Comparison of ENCODE assay signal across 8 cellular contexts in genomic region chr21:36104306-36105300, GRCh38.
DNase-seq lines count a peak whose midpoint lies in the region; ATAC-seq and TF ChIP-seq lines count a peak whose summit lies in the region.

No MANE protein-coding gene starts in this region.

- TF ChIP-seq CTCF in GM13976 (IDR thresholded peaks at IDR 0.05; ENCODE audit: borderline replicate concordance, control extremely low read depth, extremely low read depth, insufficient read depth, missing control alignments) (peak; percentile 19), WERI-Rb-1 (IDR thresholded peaks at IDR 0.05; ENCODE audit: low read depth, low read length) (peak; percentile 64)

- H3K9me3 ChIP-seq in WERI-Rb-1 (ENCODE audit: severe bottlenecking), result peaks cover 16% of the 10 kb centered on the region

- ATAC-seq in GM21529 (IDR thresholded peaks at IDR 0.05; ENCODE audit: unreplicated experiment), result no peak

- no peaks in the 10 kb centered on the region for H3K27me3 ChIP-seq in WERI-Rb-1 (ENCODE audit: insufficient read depth, low read depth, severe bottlenecking)

- DNase-seq in GM13976 (ENCODE audit: low spot score), result no peak
- peak; percentile 77 for DNase-seq in WERI-Rb-1
- DNase-seq in caudate nucleus (lab: John Stamatoyannopoulos, UW), result peak in 59 of 61 donors; percentile 6 to 85 (median 63)
- peak; percentile 83 for DNase-seq in kidney glomerular epithelial cell (lab: John Stamatoyannopoulos, UW)
- DNase-seq in stimulated activated CD4-positive, alpha-beta T cell treated with anti-CD3 and anti-CD28 coated beads, Interleukin-4, amount 100 ng/mL, for 24 hours, result peak; percentile 60
- no peak for DNase-seq in SKM-1 (lab: John Stamatoyannopoulos, UW; ENCODE audit: unreplicated experiment)
- no peak for DNase-seq in HuH-7.5 (ENCODE audit: low spot score)

- no peaks in the 10 kb centered on the region for H3K36me3 ChIP-seq in WERI-Rb-1

- no peak overlapping the region for H3K27ac ChIP-seq in WERI-Rb-1
- peak overlapping the region; percentile 63 for H3K27ac ChIP-seq in caudate nucleus (ENCODE audit: low read depth, low read length)

- H3K4me3 ChIP-seq in WERI-Rb-1 (ENCODE audit: low read depth, low read length), result no peak overlapping the region

- in situ Hi-C loops in GM13976 (cut with MboI; ENCODE audit: low sequenced_read_pairs, unreplicated experiment), result no loop called here

Comparison
In these comparisons a context has a peak if more than half of its experiments do, and no peak if none do; other contexts are left out.
1. DNase-seq: peak in WERI-Rb-1 (single experiment), caudate nucleus (59 of 61), kidney glomerular epithelial cell (single experiment) and stimulated activated CD4-positive, alpha-beta T cell treated with anti-CD3 and anti-CD28 coated beads, Interleukin-4, amount 100 ng/mL, for 24 hours (single experiment); none in GM13976 (single experiment), SKM-1 (single experiment) and HuH-7.5 (single experiment).